ENCODE assay signal across 1 cellular context in genomic region chr16:1677942-1678499, GRCh38.
TF ChIP-seq lines count a peak whose summit lies in the region.

Gene JPT2, plus strand, starts transcription at chr16:1678279. Its CDS starts 34 bp downstream, at chr16:1678313.

TF ChIP-seq in HepG2, 621 proteins besides CTCF, POLR2A, EP300 and RAD21 (continued from another document and continues in another):
- no peak for TF ChIP-seq TRAFD1 (CRISPR knock-in tag; IDR thresholded peaks at IDR 0.05; ENCODE audit: borderline replicate concordance)
- no peak for TF ChIP-seq ZNF883 (CRISPR knock-in tag; IDR thresholded peaks at IDR 0.05; ENCODE audit: not compliant biosample characterization)
- TF ChIP-seq ARNT2 (CRISPR knock-in tag; IDR thresholded peaks at IDR 0.05; ENCODE audit: low read depth) = peak; percentile 90
- TF ChIP-seq ZNF543 (CRISPR knock-in tag; IDR thresholded peaks at IDR 0.05) = no peak
- no peak for TF ChIP-seq NFKB2 (CRISPR knock-in tag; IDR thresholded peaks at IDR 0.05; ENCODE audit: borderline replicate concordance)
- no peak for TF ChIP-seq ATM (IDR thresholded peaks at IDR 0.05; ENCODE audit: borderline replicate concordance)
- no peak for TF ChIP-seq ZBTB37 (CRISPR knock-in tag; IDR thresholded peaks at IDR 0.05)
- 0 out of 2 replicates have a peak, but pooled peaks have one; percentile 6 for TF ChIP-seq PHF21A (CRISPR knock-in tag; IDR thresholded peaks at IDR 0.05)
- no peak for TF ChIP-seq ZNF816 (CRISPR knock-in tag; IDR thresholded peaks at IDR 0.05; ENCODE audit: borderline replicate concordance)
- no peak for TF ChIP-seq IRX3 (CRISPR knock-in tag; IDR thresholded peaks at IDR 0.05; ENCODE audit: borderline replicate concordance, low read depth)
- TF ChIP-seq ZNF850 (CRISPR knock-in tag; conservative IDR thresholded peaks at IDR 0.05) = no peak
- no peak for TF ChIP-seq ZKSCAN1 (IDR thresholded peaks at IDR 0.05; ENCODE audit: low read length)
- TF ChIP-seq ZNF256 (CRISPR knock-in tag; conservative IDR thresholded peaks at IDR 0.05) = no peak
- TF ChIP-seq ZNF430 (CRISPR knock-in tag; IDR thresholded peaks at IDR 0.05) = no peak
- no peak for TF ChIP-seq ARID3A (IDR thresholded peaks at IDR 0.05; ENCODE audit: low read depth, low read length)
- TF ChIP-seq PPARG (CRISPR knock-in tag; conservative IDR thresholded peaks at IDR 0.05) = no peak
- TF ChIP-seq ZNF709 (CRISPR knock-in tag; IDR thresholded peaks at IDR 0.05) = no peak
- no peak for TF ChIP-seq ESRRA (CRISPR knock-in tag; IDR thresholded peaks at IDR 0.05; ENCODE audit: low read depth)
- TF ChIP-seq TCF12 (IDR thresholded peaks at IDR 0.05) = no peak
- 0 out of 2 replicates have a peak, but pooled peaks have one; percentile 40 for TF ChIP-seq TCF12 (CRISPR knock-in tag; IDR thresholded peaks at IDR 0.05)
- TF ChIP-seq THAP9 (CRISPR knock-in tag; IDR thresholded peaks at IDR 0.05; ENCODE audit: borderline replicate concordance) = no peak
- TF ChIP-seq KLF11 (CRISPR knock-in tag; IDR thresholded peaks at IDR 0.05) = no peak
- no peak for TF ChIP-seq ATRX (CRISPR knock-in tag; IDR thresholded peaks at IDR 0.05; ENCODE audit: borderline replicate concordance)
- no peak for TF ChIP-seq ZBTB46 (CRISPR knock-in tag; IDR thresholded peaks at IDR 0.05; ENCODE audit: borderline replicate concordance)
- peak; percentile 82 for TF ChIP-seq RBM39 (IDR thresholded peaks at IDR 0.05; ENCODE audit: low read depth, low read length, poor library complexity, severe bottlenecking)
- no peak; the same call in 1 of the 2 replicates for TF ChIP-seq SAFB2 (CRISPR knock-in tag; IDR thresholded peaks at IDR 0.05; ENCODE audit: borderline replicate concordance, low read depth)
- no peak for TF ChIP-seq ZNF691 (CRISPR knock-in tag; IDR thresholded peaks at IDR 0.05; ENCODE audit: borderline replicate concordance, low read depth)
- TF ChIP-seq ZNF550 (CRISPR knock-in tag; IDR thresholded peaks at IDR 0.05; ENCODE audit: borderline replicate concordance) = no peak
- no peak for TF ChIP-seq MXD3 (CRISPR knock-in tag; IDR thresholded peaks at IDR 0.05)
- no peak for TF ChIP-seq ZNF629 (CRISPR knock-in tag; conservative IDR thresholded peaks at IDR 0.05)
- no peak for TF ChIP-seq ZSCAN25 (CRISPR knock-in tag; IDR thresholded peaks at IDR 0.05)
- no peak for TF ChIP-seq GTF3A (CRISPR knock-in tag; conservative IDR thresholded peaks at IDR 0.05)
- no peak for TF ChIP-seq LRRFIP1 (CRISPR knock-in tag; conservative IDR thresholded peaks at IDR 0.05)
- no peak for TF ChIP-seq JUNB (CRISPR knock-in tag; IDR thresholded peaks at IDR 0.05; ENCODE audit: borderline replicate concordance)
- TF ChIP-seq ZNF577 (CRISPR knock-in tag; IDR thresholded peaks at IDR 0.05; ENCODE audit: borderline replicate concordance, low read depth) = no peak
- TF ChIP-seq USF2 (IDR thresholded peaks at IDR 0.05; ENCODE audit: low read depth, low read length) = no peak
- TF ChIP-seq USF2 (CRISPR knock-in tag; IDR thresholded peaks at IDR 0.05; ENCODE audit: borderline replicate concordance) = no peak
- peak; percentile 82 for TF ChIP-seq CREB1 (IDR thresholded peaks at IDR 0.05)
- no peak; the same call in 1 of the 2 replicates for TF ChIP-seq CREB1 (CRISPR knock-in tag; IDR thresholded peaks at IDR 0.05)
- TF ChIP-seq SOX13 (IDR thresholded peaks at IDR 0.05) = no peak
- no peak for TF ChIP-seq SOX13 (CRISPR knock-in tag; conservative IDR thresholded peaks at IDR 0.05 in 1 of 2, IDR thresholded peaks at IDR 0.05 in 1 of 2)
- no peak for TF ChIP-seq ZNF414 (CRISPR knock-in tag; IDR thresholded peaks at IDR 0.05)
- peak; percentile 83; the same call in 1 of the 2 replicates for TF ChIP-seq POLR2G (IDR thresholded peaks at IDR 0.05; ENCODE audit: low read depth, low read length)
- TF ChIP-seq GATAD2A (CRISPR knock-in tag; IDR thresholded peaks at IDR 0.05) = no peak
- no peak for TF ChIP-seq ZNF670 (CRISPR knock-in tag; IDR thresholded peaks at IDR 0.05; ENCODE audit: borderline replicate concordance)
- no peak for TF ChIP-seq ZNF570 (CRISPR knock-in tag; IDR thresholded peaks at IDR 0.05; ENCODE audit: borderline replicate concordance)
- no peak for TF ChIP-seq TEAD2 (CRISPR knock-in tag; IDR thresholded peaks at IDR 0.05)
- TF ChIP-seq ZSCAN20 (CRISPR knock-in tag; IDR thresholded peaks at IDR 0.05; ENCODE audit: borderline replicate concordance) = peak; percentile 39; the same call in 1 of the 2 replicates
- no peak for TF ChIP-seq SNAI1 (CRISPR knock-in tag; IDR thresholded peaks at IDR 0.05; ENCODE audit: borderline replicate concordance)
- TF ChIP-seq ZNF557 (CRISPR knock-in tag; IDR thresholded peaks at IDR 0.05) = no peak
- TF ChIP-seq BATF2 (CRISPR knock-in tag; IDR thresholded peaks at IDR 0.05) = no peak
- no peak for TF ChIP-seq NBN (conservative IDR thresholded peaks at IDR 0.05)
- no peak for TF ChIP-seq GLI4 (CRISPR knock-in tag; IDR thresholded peaks at IDR 0.05; ENCODE audit: borderline replicate concordance)
- no peak for TF ChIP-seq ZNF562 (CRISPR knock-in tag; IDR thresholded peaks at IDR 0.05; ENCODE audit: borderline replicate concordance)
- TF ChIP-seq GPN1 (CRISPR knock-in tag; IDR thresholded peaks at IDR 0.05; ENCODE audit: borderline replicate concordance) = no peak
